35 cellular contexts compared by ENCODE assay signal in the genomic region with DNA sequence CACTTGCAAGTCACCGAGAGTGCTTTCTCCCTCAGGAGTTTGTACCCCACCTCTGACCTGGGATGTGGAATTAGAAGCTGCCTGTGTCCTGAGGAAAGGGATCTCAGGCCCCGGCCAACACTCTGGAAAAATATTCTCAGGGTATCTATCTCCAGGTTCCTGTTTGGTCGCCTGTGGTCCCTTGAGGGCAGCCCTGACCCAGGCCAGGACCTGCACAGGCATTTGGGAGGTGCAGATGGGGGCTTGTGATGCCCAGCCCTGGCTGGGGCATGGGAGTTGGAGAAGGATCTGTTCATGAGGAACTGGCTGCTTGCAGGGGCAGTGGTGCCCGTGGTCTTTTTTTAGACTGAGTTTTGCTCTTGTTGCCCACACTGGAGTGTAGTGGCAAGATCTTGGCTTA. TPM values are rescaled to one million over a fixed set of nuclear protein-coding genes. Genes with fewer than 3 reads are reported as not detected.
"Had no signal": no experiment of that assay in that cellular context is flagged by ENCODE, and none has a peak within 500 bp of the region (broad histone marks: within the 10 kb centered on the region; RNA-seq: fewer than 3 reads in every experiment).

No MANE protein-coding gene starts in this region.

- H3K4me3 Mint-ChIP-seq: activated CD4-positive, alpha-beta memory T cell treated with anti-CD3 and anti-CD28 coated beads for 36 hours; activated CD4-positive, alpha-beta T cell treated with anti-CD3 and anti-CD28 coated beads for 36 hours; activated CD4-positive, alpha-beta T cell treated with anti-CD3 and anti-CD28 coated beads, Interleukin-2, amount 10 ng/mL, durations not matched to agents 24 days and 14 days; activated CD8-positive, alpha-beta memory T cell treated with anti-CD3 and anti-CD28 coated beads, Interleukin-2, amount 10 ng/mL, durations not matched to agents 7 days and 5 days; activated CD8-positive, alpha-beta T cell treated with anti-CD3 and anti-CD28 coated beads, Interleukin-2, amount 10 ng/mL, durations not matched to agents 7 days and 5 days; activated naive CD4-positive, alpha-beta T cell treated with anti-CD3 and anti-CD28 coated beads for 36 hours; activated naive CD4-positive, alpha-beta T cell treated with anti-CD3 and anti-CD28 coated beads, Interleukin-2, amount 50 U/mL, for 24 hours; activated naive CD8-positive, alpha-beta T cell treated with anti-CD3 and anti-CD28 coated beads for 36 hours; activated naive CD8-positive, alpha-beta T cell treated with anti-CD3 and anti-CD28 coated beads, Interleukin-2, amount 50 U/mL, for 24 hours; activated T-helper 1 cell treated with anti-CD3 and anti-CD28 coated beads, Interleukin-12 subunit alpha, Interleukin-12 subunit beta, Interleukin-2, Interleukin-4 antibody, amounts not matched to agents 30 ng/mL and 10 ng/mL and 1 ng/mL, durations not matched to agents 14 hours and 24 hours and 36 hours; effector memory CD8-positive, alpha-beta T cell; T-helper 17 cell; T-helper 2 cell treated with Interferon-gamma antibody and Interleukin-4, amounts not matched to agents 5 μg/mL and 100 μg/mL, for 36 hours had no signal

- H3K27ac Mint-ChIP-seq: activated CD4-positive, alpha-beta memory T cell treated with anti-CD3 and anti-CD28 coated beads for 36 hours; activated CD4-positive, alpha-beta T cell treated with anti-CD3 and anti-CD28 coated beads for 36 hours; activated CD4-positive, alpha-beta T cell treated with anti-CD3 and anti-CD28 coated beads, Interleukin-2, amount 10 ng/mL, durations not matched to agents 24 days and 14 days; activated CD8-positive, alpha-beta memory T cell treated with anti-CD3 and anti-CD28 coated beads, Interleukin-2, amount 10 ng/mL, durations not matched to agents 7 days and 5 days; activated CD8-positive, alpha-beta T cell treated with anti-CD3 and anti-CD28 coated beads, Interleukin-2, amount 10 ng/mL, durations not matched to agents 7 days and 5 days; activated naive CD4-positive, alpha-beta T cell treated with anti-CD3 and anti-CD28 coated beads for 36 hours; activated naive CD4-positive, alpha-beta T cell treated with anti-CD3 and anti-CD28 coated beads, Interleukin-2, amount 50 U/mL, for 24 hours; activated naive CD8-positive, alpha-beta T cell treated with anti-CD3 and anti-CD28 coated beads for 36 hours; activated naive CD8-positive, alpha-beta T cell treated with anti-CD3 and anti-CD28 coated beads, Interleukin-2, amount 50 U/mL, for 24 hours; activated T-helper 1 cell treated with anti-CD3 and anti-CD28 coated beads, Interleukin-12 subunit alpha, Interleukin-12 subunit beta, Interleukin-2, Interleukin-4 antibody, amounts not matched to agents 30 ng/mL and 10 ng/mL and 1 ng/mL, durations not matched to agents 14 hours and 24 hours and 36 hours; activated T-helper 2 cell treated with anti-CD3 and anti-CD28 coated beads, Interferon-gamma antibody, Interleukin-2, Interleukin-4, amounts not matched to agents 10 μg/mL and 5 μg/mL and 100 μg/mL, durations not matched to agents 14 hours and 24 hours and 36 hours; effector memory CD8-positive, alpha-beta T cell; T-helper 17 cell; T-helper 2 cell treated with Interferon-gamma antibody and Interleukin-4, amounts not matched to agents 5 μg/mL and 100 μg/mL, for 36 hours had no signal

- H3K4me1 ChIP-seq: adrenal gland, body of pancreas, heart right ventricle had no signal

- H3K9me3 Mint-ChIP-seq: activated CD4-positive, alpha-beta memory T cell treated with anti-CD3 and anti-CD28 coated beads for 36 hours; activated CD4-positive, alpha-beta T cell treated with anti-CD3 and anti-CD28 coated beads, Interleukin-2, amount 10 ng/mL, durations not matched to agents 24 days and 14 days; activated naive CD4-positive, alpha-beta T cell treated with anti-CD3 and anti-CD28 coated beads for 36 hours; activated naive CD4-positive, alpha-beta T cell treated with anti-CD3 and anti-CD28 coated beads, Interleukin-2, amount 50 U/mL, for 24 hours; activated naive CD8-positive, alpha-beta T cell treated with anti-CD3 and anti-CD28 coated beads for 36 hours; activated naive CD8-positive, alpha-beta T cell treated with anti-CD3 and anti-CD28 coated beads, Interleukin-2, amount 50 U/mL, for 24 hours; activated T-helper 1 cell treated with anti-CD3 and anti-CD28 coated beads, Interleukin-12 subunit alpha, Interleukin-12 subunit beta, Interleukin-2, Interleukin-4 antibody, amounts not matched to agents 30 ng/mL and 10 ng/mL and 1 ng/mL, durations not matched to agents 14 hours and 24 hours and 36 hours; activated T-helper 2 cell treated with anti-CD3 and anti-CD28 coated beads, Interferon-gamma antibody, Interleukin-2, Interleukin-4, amounts not matched to agents 10 μg/mL and 5 μg/mL and 100 μg/mL, durations not matched to agents 14 hours and 24 hours and 36 hours; T-helper 2 cell treated with Interferon-gamma antibody and Interleukin-4, amounts not matched to agents 5 μg/mL and 100 μg/mL, for 36 hours had no signal

- H3K4me3 ChIP-seq: adrenal gland, body of pancreas, esophagus squamous epithelium, heart right ventricle had no signal

- H3K36me3 Mint-ChIP-seq: activated CD4-positive, alpha-beta memory T cell treated with anti-CD3 and anti-CD28 coated beads for 36 hours; activated CD8-positive, alpha-beta memory T cell treated with anti-CD3 and anti-CD28 coated beads, Interleukin-2, amount 10 ng/mL, durations not matched to agents 7 days and 5 days; activated naive CD4-positive, alpha-beta T cell treated with anti-CD3 and anti-CD28 coated beads, Interleukin-2, amount 50 U/mL, for 24 hours; activated naive CD8-positive, alpha-beta T cell treated with anti-CD3 and anti-CD28 coated beads for 36 hours had no signal

- H3K36me3 ChIP-seq: adrenal gland, esophagus squamous epithelium, heart right ventricle had no signal

- H3K27ac ChIP-seq: adrenal gland, body of pancreas, epithelial cell of prostate, esophagus squamous epithelium, heart right ventricle had no signal

- H3K27me3 Mint-ChIP-seq: activated CD4-positive, alpha-beta memory T cell treated with anti-CD3 and anti-CD28 coated beads for 36 hours; activated CD4-positive, alpha-beta T cell treated with anti-CD3 and anti-CD28 coated beads for 36 hours; activated CD4-positive, alpha-beta T cell treated with anti-CD3 and anti-CD28 coated beads, Interleukin-2, amount 10 ng/mL, durations not matched to agents 24 days and 14 days; activated CD8-positive, alpha-beta memory T cell treated with anti-CD3 and anti-CD28 coated beads, Interleukin-2, amount 10 ng/mL, durations not matched to agents 7 days and 5 days; activated naive CD4-positive, alpha-beta T cell treated with anti-CD3 and anti-CD28 coated beads, Interleukin-2, amount 50 U/mL, for 24 hours; activated naive CD8-positive, alpha-beta T cell treated with anti-CD3 and anti-CD28 coated beads for 36 hours; effector memory CD8-positive, alpha-beta T cell had no signal

- DNase-seq: activated CD4-positive, alpha-beta memory T cell treated with anti-CD3 and anti-CD28 coated beads for 36 hours; activated CD4-positive, alpha-beta T cell treated with anti-CD3 and anti-CD28 coated beads for 36 hours; activated CD4-positive, alpha-beta T cell treated with anti-CD3 and anti-CD28 coated beads, Interleukin-2, amount 10 ng/mL, durations not matched to agents 24 days and 14 days; activated CD4-positive, CD25-positive, alpha-beta regulatory T cell; activated CD4-positive, CD25-positive, alpha-beta regulatory T cell treated with anti-CD3 and anti-CD28 coated beads, Interleukin-2, amount 50 U/mL, for 72 hours; activated CD8-positive, alpha-beta memory T cell treated with anti-CD3 and anti-CD28 coated beads, Interleukin-2, amount 10 ng/mL, durations not matched to agents 7 days and 5 days; activated CD8-positive, alpha-beta memory T cell treated with anti-CD3 and anti-CD28 coated beads, Interleukin-2, amount 50 U/mL, for 4 hours; activated CD8-positive, alpha-beta T cell treated with anti-CD3 and anti-CD28 coated beads, Interleukin-2, amount 10 ng/mL, durations not matched to agents 7 days and 5 days; activated effector memory CD4-positive, alpha-beta T cell treated with anti-CD3 and anti-CD28 coated beads, Interleukin-2, amount 50 U/mL, for 16 hours; activated naive CD4-positive, alpha-beta T cell treated with anti-CD3 and anti-CD28 coated beads for 36 hours; activated naive CD8-positive, alpha-beta T cell treated with anti-CD3 and anti-CD28 coated beads for 36 hours; activated naive CD8-positive, alpha-beta T cell treated with anti-CD3 and anti-CD28 coated beads, Interleukin-2, amount 50 U/mL, for 24 hours; activated T-cell treated with anti-CD3 and anti-CD28 coated beads, Interleukin-2, amount 50 U/mL, for 1 hour; activated T-cell treated with anti-CD3 and anti-CD28 coated beads, Interleukin-2, amount 50 U/mL, for 48 hours; amygdala; aorta; body of pancreas; caudate nucleus; cortex of kidney; dermis blood vessel endothelial cell; effector CD4-positive, alpha-beta T cell; effector memory CD8-positive, alpha-beta T cell; esophagus squamous epithelium; heart right ventricle; T-helper 1 cell; T-helper 17 cell; T1000 had no signal

- H3K9me3 ChIP-seq: adrenal gland, body of pancreas, esophagus squamous epithelium, heart right ventricle had no signal

- H3K27me3 ChIP-seq: adrenal gland, body of pancreas, esophagus squamous epithelium had no signal

- H3K4me1 Mint-ChIP-seq: activated CD4-positive, alpha-beta T cell treated with anti-CD3 and anti-CD28 coated beads, Interleukin-2, amount 10 ng/mL, durations not matched to agents 24 days and 14 days; activated CD8-positive, alpha-beta memory T cell treated with anti-CD3 and anti-CD28 coated beads, Interleukin-2, amount 10 ng/mL, durations not matched to agents 7 days and 5 days; T-helper 17 cell had no signal

- ATAC-seq: activated CD4-positive, alpha-beta T cell treated with anti-CD3 and anti-CD28 coated beads for 36 hours; activated CD8-positive, alpha-beta memory T cell treated with anti-CD3 and anti-CD28 coated beads, Interleukin-2, amount 10 ng/mL, durations not matched to agents 7 days and 5 days; activated CD8-positive, alpha-beta T cell treated with anti-CD3 and anti-CD28 coated beads, Interleukin-2, amount 10 ng/mL, durations not matched to agents 7 days and 5 days; activated naive CD8-positive, alpha-beta T cell treated with anti-CD3 and anti-CD28 coated beads, Interleukin-2, amount 50 U/mL, for 24 hours; body of pancreas; effector memory CD8-positive, alpha-beta T cell; heart right ventricle; T-helper 17 cell had no signal

RNA-seq across cellular contexts. Expression of gene MYCN, which starts 46.3 kb away (rescaled TPM):
- total RNA-seq: activated CD4-positive, alpha-beta T cell treated with anti-CD3 and anti-CD28 coated beads, Interleukin-2, amount 10 ng/mL, durations not matched to agents 24 days and 14 days; activated CD8-positive, alpha-beta memory T cell treated with anti-CD3 and anti-CD28 coated beads for 36 hours; activated CD8-positive, alpha-beta memory T cell treated with anti-CD3 and anti-CD28 coated beads, Interleukin-2, amount 10 ng/mL, durations not matched to agents 7 days and 5 days; activated CD8-positive, alpha-beta T cell treated with anti-CD3 and anti-CD28 coated beads, Interleukin-2, amount 10 ng/mL, durations not matched to agents 7 days and 5 days; activated T-helper 1 cell treated with anti-CD3 and anti-CD28 coated beads, Interleukin-12 subunit alpha, Interleukin-12 subunit beta, Interleukin-2, Interleukin-4 antibody, amounts not matched to agents 30 ng/mL and 10 ng/mL and 1 ng/mL, durations not matched to agents 14 hours and 24 hours and 36 hours; activated T-helper 2 cell treated with anti-CD3 and anti-CD28 coated beads, Interferon-gamma antibody, Interleukin-2, Interleukin-4, amounts not matched to agents 10 μg/mL and 5 μg/mL and 100 μg/mL, durations not matched to agents 14 hours and 24 hours and 36 hours; body of pancreas; fibroblast of lung had no signal
- polyA plus RNA-seq: fibroblast of lung had no signal
